8 cellular contexts compared by ENCODE assay signal in the genomic region with DNA sequence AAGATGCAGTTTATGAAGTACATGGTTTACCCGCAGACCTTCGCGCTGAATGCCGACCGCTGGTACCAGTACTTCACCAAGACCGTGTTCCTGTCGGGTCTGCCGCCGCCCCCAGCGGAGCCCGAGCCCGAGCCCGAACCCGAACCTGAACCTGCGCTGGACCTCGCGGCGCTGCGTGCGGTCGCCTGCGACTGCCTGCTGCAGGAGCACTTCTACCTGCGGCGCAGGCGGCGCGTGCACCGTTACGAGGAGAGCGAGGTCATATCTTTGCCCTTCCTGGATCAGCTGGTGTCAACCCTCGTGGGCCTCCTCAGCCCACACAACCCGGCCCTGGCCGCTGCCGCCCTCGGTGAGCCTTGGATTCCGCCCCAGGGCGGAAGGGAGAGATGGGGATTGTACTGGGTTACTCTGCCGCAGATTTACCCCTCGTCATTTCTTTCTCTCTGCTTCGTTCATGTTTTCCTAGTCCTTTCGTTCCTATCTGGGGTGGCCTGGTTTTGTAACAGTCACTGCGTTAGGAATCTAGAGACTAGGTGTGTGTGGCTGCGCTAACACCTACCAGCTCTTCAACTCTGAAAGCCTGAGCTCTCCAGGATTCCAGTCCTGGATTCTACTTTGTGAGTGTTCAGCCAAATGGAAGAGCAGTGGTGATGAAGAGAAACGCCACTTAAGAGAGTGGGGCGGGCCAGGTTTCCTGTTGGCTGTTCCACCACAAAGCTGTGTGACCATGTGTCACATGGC. TPM values are rescaled to one million over a fixed set of nuclear protein-coding genes. Genes with fewer than 3 reads are reported as not detected.
DNase-seq lines count a peak whose midpoint lies in the region; ATAC-seq and TF ChIP-seq lines count a peak whose summit lies in the region.

No MANE protein-coding gene starts in this region.

- peak; percentile 8 for DNase-seq in BJ (ENCODE audit: low read depth)
- peak; percentile 47 for DNase-seq in NCI-H524 treated with DMSO at 0.1 percent for 48 hours (lab: John Stamatoyannopoulos, UW)
- DNase-seq in activated CD8-positive, alpha-beta memory T cell treated with anti-CD3 and anti-CD28 coated beads, Interleukin-2, amount 10 ng/mL, durations not matched to agents 7 days and 5 days, result peak; percentile 78
- DNase-seq in epithelial cell of prostate (ENCODE audit: low read depth, low spot score), result peak; percentile 20
- DNase-seq in stimulated activated CD8-positive, alpha-beta memory T cell treated with anti-CD3 and anti-CD28 coated beads, Interleukin-7, amount 100 ng/mL, for 4 hours (ENCODE audit: low read depth in 2 of 2), result peak; percentile 16 to 24

- H3K27ac ChIP-seq in epithelial cell of prostate, result peak overlapping the region; percentile 65

- ATAC-seq in GM19043 (IDR thresholded peaks at IDR 0.05; ENCODE audit: low read depth, unreplicated experiment) (peak; percentile 38), HG03354 (IDR thresholded peaks at IDR 0.05; ENCODE audit: poor library complexity, severe bottlenecking, unreplicated experiment) (peak; percentile 54)
- ATAC-seq in activated CD8-positive, alpha-beta memory T cell treated with anti-CD3 and anti-CD28 coated beads, Interleukin-2, amount 10 ng/mL, durations not matched to agents 7 days and 5 days, result peak; percentile 52

- H3K9me3 ChIP-seq in mucosa of stomach (ENCODE audit: control insufficient read depth, low read length), result no peaks in the 10 kb centered on the region

- POLR2A ChIA-PET in BJ (lab: Charles Lee), result no interaction called here

- H3K9me3 Mint-ChIP-seq in activated CD8-positive, alpha-beta memory T cell treated with anti-CD3 and anti-CD28 coated beads, Interleukin-2, amount 10 ng/mL, durations not matched to agents 7 days and 5 days (ENCODE audit: low read depth), result no peaks in the 10 kb centered on the region

- CTCF ChIA-PET in BJ (lab: Yijun Ruan, JAX), result interaction anchor here (1.1 kb wide), 1 partner anchor 15 kb away, joined by 3 read pairs; no protein-coding TSS in a partner anchor
- CTCF ChIA-PET in activated CD8-positive, alpha-beta memory T cell treated with anti-CD3 and anti-CD28 coated beads, Interleukin-2, amount 10 ng/mL, durations not matched to agents 7 days and 5 days (lab: Charles Lee), result interaction anchor here (0.7 to 1.8 kb wide), 2 partner anchors 9 to 1325 kb away, joined by 3 to 6 read pairs; a partner anchor contains a TSS

- peaks cover 3% of the 10 kb centered on the region for H3K4me1 ChIP-seq in mucosa of stomach (ENCODE audit: control insufficient read depth, insufficient read depth, low read length)

- H3K27ac Mint-ChIP-seq in activated CD8-positive, alpha-beta memory T cell treated with anti-CD3 and anti-CD28 coated beads, Interleukin-2, amount 10 ng/mL, durations not matched to agents 7 days and 5 days, result peak overlapping the region; percentile 99

- no peaks in the 10 kb centered on the region for H3K27me3 Mint-ChIP-seq in activated CD8-positive, alpha-beta memory T cell treated with anti-CD3 and anti-CD28 coated beads, Interleukin-2, amount 10 ng/mL, durations not matched to agents 7 days and 5 days

- peak overlapping the region; percentile 91 for H3K9ac ChIP-seq in mucosa of stomach (ENCODE audit: low read length)

- H3K4me3 Mint-ChIP-seq in activated CD8-positive, alpha-beta memory T cell treated with anti-CD3 and anti-CD28 coated beads, Interleukin-2, amount 10 ng/mL, durations not matched to agents 7 days and 5 days, result peak overlapping the region; percentile 99

- peaks cover 43% of the 10 kb centered on the region for H3K4me1 Mint-ChIP-seq in activated CD8-positive, alpha-beta memory T cell treated with anti-CD3 and anti-CD28 coated beads, Interleukin-2, amount 10 ng/mL, durations not matched to agents 7 days and 5 days

- H3K27me3 ChIP-seq in BJ (ENCODE audit: control insufficient read depth, insufficient read depth, low read length) (no peaks in the 10 kb centered on the region), mucosa of stomach (ENCODE audit: control insufficient read depth, insufficient read depth, low read length) (no peaks in the 10 kb centered on the region)

- H3K4me3 ChIP-seq in BJ (ENCODE audit: low read depth, low read length), result peak overlapping the region; percentile 90
- peak overlapping the region; percentile 75 for H3K4me3 ChIP-seq in mucosa of stomach (ENCODE audit: low read length)

- 0 out of 2 replicates have a peak, but pooled peaks have one; percentile 6 for TF ChIP-seq CTCF in BJ (IDR thresholded peaks at IDR 0.05; ENCODE audit: insufficient read depth, low read depth, low read length)

- H3K36me3 Mint-ChIP-seq in activated CD8-positive, alpha-beta memory T cell treated with anti-CD3 and anti-CD28 coated beads, Interleukin-2, amount 10 ng/mL, durations not matched to agents 7 days and 5 days, result peaks cover 26% of the 10 kb centered on the region

- H3K36me3 ChIP-seq in BJ (ENCODE audit: control insufficient read depth, insufficient read depth, low read length), result no peaks in the 10 kb centered on the region
- no peaks in the 10 kb centered on the region for H3K36me3 ChIP-seq in mucosa of stomach (ENCODE audit: control insufficient read depth, insufficient read depth, low read length)

RNA-seq across cellular contexts. Expression of a gene that starts 0.6 kb away (rescaled TPM):
- polyA plus RNA-seq in BJ (2011; rRNA removed), result 13.2 and 24.2 TPM in 2 replicates
- 20.4 and 24.6 TPM in 2 replicates for polyA minus RNA-seq in BJ (2011; rRNA and poly(A)+ RNA removed)
- total RNA-seq in activated CD8-positive, alpha-beta memory T cell treated with anti-CD3 and anti-CD28 coated beads, Interleukin-2, amount 10 ng/mL, durations not matched to agents 7 days and 5 days, result 10 to 100 TPM; 37.9 to 48.4 TPM

Comparison
In these comparisons a context has a peak if more than half of its experiments do, and no peak if none do; other contexts are left out.
1. Peak in every context shown above with its lines: DNase-seq, ATAC-seq, H3K4me3 ChIP-seq and H3K27ac ChIP-seq.
2. DNase-seq: peak in every context shown above with its lines; median percentile 78 in activated CD8-positive, alpha-beta memory T cell treated with anti-CD3 and anti-CD28 coated beads, Interleukin-2, amount 10 ng/mL, durations not matched to agents 7 days and 5 days; 47 in NCI-H524 treated with DMSO at 0.1 percent for 48 hours; 20 in epithelial cell of prostate; 20 in stimulated activated CD8-positive, alpha-beta memory T cell treated with anti-CD3 and anti-CD28 coated beads, Interleukin-7, amount 100 ng/mL, for 4 hours; 8 in BJ.